In the genomic region with DNA sequence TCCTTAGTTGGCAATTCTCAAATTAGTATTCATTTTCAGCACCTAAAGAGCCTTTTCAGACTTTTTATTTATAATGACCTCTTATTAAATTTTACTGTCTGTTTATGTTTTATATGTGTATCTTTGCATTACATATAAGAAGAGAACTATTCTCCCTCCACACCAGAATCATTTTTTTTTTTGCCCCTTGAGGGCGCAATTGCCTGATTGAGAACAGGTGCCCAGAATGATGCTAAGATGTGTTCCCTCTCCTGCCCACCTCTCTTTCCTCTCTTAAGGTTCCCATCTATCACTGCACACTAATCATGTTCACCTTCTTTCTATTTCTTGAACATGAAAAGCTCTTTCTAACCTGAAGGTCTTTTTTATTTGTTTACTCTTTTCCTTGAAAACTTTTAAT, we compare ENCODE assay signal across 8 cellular contexts. TPM values are rescaled to one million over a fixed set of nuclear protein-coding genes. Genes with fewer than 3 reads are reported as not detected.
DNase-seq lines count a peak whose midpoint lies in the region; ATAC-seq, FAIRE-seq and TF ChIP-seq lines count a peak whose summit lies in the region.

No MANE protein-coding gene starts in this region.

- TF ChIP-seq CTCF in OCI-LY7 (conservative IDR thresholded peaks at IDR 0.05; ENCODE audit: low read length): peak; percentile 88
- no peak for TF ChIP-seq CTCF in left lung (IDR thresholded peaks at IDR 0.05)
- TF ChIP-seq CTCF in transverse colon (IDR thresholded peaks at IDR 0.05): no peak
- peak in 2 of 9 donors; percentile 22 to 25 for TF ChIP-seq CTCF in heart right ventricle (IDR thresholded peaks at IDR 0.05)

- H3K9me2 ChIP-seq in OCI-LY7 (ENCODE audit: insufficient read depth, low read length): no peaks in the 10 kb centered on the region

- H3K36me3 ChIP-seq in OCI-LY7 (ENCODE audit: insufficient read depth, low read length): peaks cover 50% of the 10 kb centered on the region
- no peaks in the 10 kb centered on the region for H3K36me3 ChIP-seq in left lung
- no peaks in the 10 kb centered on the region for H3K36me3 ChIP-seq in transverse colon
- H3K36me3 ChIP-seq in heart right ventricle: no peaks in the 10 kb centered on the region

- H3K27me3 ChIP-seq in left lung: no peaks in the 10 kb centered on the region
- H3K27me3 ChIP-seq in transverse colon: no peaks in the 10 kb centered on the region
- H3K27me3 ChIP-seq in heart right ventricle: no peaks in the 10 kb centered on the region

- CTCF ChIA-PET in OCI-LY7 (lab: Charles Lee; ENCODE audit: unreplicated experiment): no interaction called here

- intact Hi-C loops in OCI-LY7 (cut with micrococcal nuclease; ENCODE audit: unreplicated experiment): loop anchor here (1.0 to 10.0 kb wide), 6 partner anchors 54 to 662 kb away; no protein-coding TSS in a partner anchor
- intact Hi-C loops in left lung (cut with DNase I): no loop called here
- intact Hi-C loops in transverse colon (cut with DNase I; ENCODE audit: low total_unique reads): no loop called here
- intact Hi-C loops in heart right ventricle (cut with DNase I): loop anchor here in 2 of 10 donors (5.0 to 10.0 kb wide), 2 partner anchors 661 to 663 kb away; no protein-coding TSS in a partner anchor

- POLR2A ChIA-PET in OCI-LY7 (lab: Charles Lee): interaction anchor here (0.8 to 1.2 kb wide), 5 partner anchors 11 to 570 kb away, joined by 3 to 4 read pairs (median 3); no protein-coding TSS in a partner anchor

- WGBS in transverse colon (ENCODE audit: low coverage in 1 of 2), 2 donors: 33 to 44% methylated on average over 1 of the region's 1 CpG
- 8 to 27% methylated on average over 1 of the region's 1 CpG for WGBS in heart right ventricle, 2 donors

- H3K9me3 ChIP-seq in OCI-LY7 (ENCODE audit: low read length): peaks cover 40% of the 10 kb centered on the region; the same call in 1 of the 2 replicates
- H3K9me3 ChIP-seq in left lung: no peaks in the 10 kb centered on the region
- no peaks in the 10 kb centered on the region for H3K9me3 ChIP-seq in transverse colon
- peaks cover 0 to 1% (median 0%) of the 10 kb centered on the region in 11 donors for H3K9me3 ChIP-seq in heart right ventricle

- ATAC-seq in HG02642 (IDR thresholded peaks at IDR 0.05; ENCODE audit: poor library complexity, unreplicated experiment) (peak; percentile 46), left lung (peak; percentile 57), HG03045 (IDR thresholded peaks at IDR 0.05; ENCODE audit: unreplicated experiment) (no peak), heart right ventricle (no peak)

- peak overlapping the region; percentile 36 for H3K4me2 ChIP-seq in OCI-LY7 (ENCODE audit: low read length)

- TF ChIP-seq POLR2A in GM12891 (IDR thresholded peaks at IDR 0.05; ENCODE audit: low read depth, low read length): no peak
- TF ChIP-seq POLR2A in transverse colon (IDR thresholded peaks at IDR 0.05): no peak

- H3K4me1 ChIP-seq in OCI-LY7 (ENCODE audit: insufficient read depth, low read length, poor library complexity, severe bottlenecking) (peaks cover 31% of the 10 kb centered on the region), left lung (no peaks in the 10 kb centered on the region), transverse colon (no peaks in the 10 kb centered on the region), heart right ventricle (no peaks in the 10 kb centered on the region)

- peak; percentile 20 for FAIRE-seq in GM12891 (lab: Jason Lieb, UNC)

- no TSS peak for BruUV-seq in OCI-LY7 (replicated peaks; lab: Mats Ljungman, UMichigan)

- H3K27ac ChIP-seq in OCI-LY7 (ENCODE audit: low read depth, low read length, poor library complexity, severe bottlenecking): peak overlapping the region; percentile 66
- no peak overlapping the region for H3K27ac ChIP-seq in left lung
- no peak overlapping the region for H3K27ac ChIP-seq in transverse colon
- no peak overlapping the region for H3K27ac ChIP-seq in heart right ventricle

- in situ Hi-C loops in transverse colon (cut with MboI; ENCODE audit: low pct_ligation_motif_present in 1 of 4, low pct_unique_long_range_greater_than_20kb in 1 of 4, low sequenced_read_pairs in 3 of 4): no loop called here

- DNase-seq in GM12891 (ENCODE audit: insufficient read length, low spot score) (no peak), OCI-LY7 (ENCODE audit: low spot score) (peak; percentile 85), left lung (no peak), NCI-H1048 (lab: John Stamatoyannopoulos, UW) (no peak), transverse colon (no peak), heart right ventricle (no peak)

- no peaks in the 10 kb centered on the region for H4K20me1 ChIP-seq in OCI-LY7 (ENCODE audit: insufficient read depth, low read length)

- peak overlapping the region; percentile 79; the same call in 1 of the 2 replicates for H2AFZ ChIP-seq in OCI-LY7 (ENCODE audit: low read length)

- H3K79me2 ChIP-seq in OCI-LY7 (ENCODE audit: insufficient read depth, low read depth, low read length): no peaks in the 10 kb centered on the region

- H3K4me3 ChIP-seq in OCI-LY7 (ENCODE audit: low read depth, low read length, poor library complexity, severe bottlenecking): no peak overlapping the region
- no peak overlapping the region for H3K4me3 ChIP-seq in left lung
- H3K4me3 ChIP-seq in transverse colon: no peak overlapping the region
- no peak overlapping the region for H3K4me3 ChIP-seq in heart right ventricle

- no peak for TF ChIP-seq EP300 in transverse colon (IDR thresholded peaks at IDR 0.05; ENCODE audit: low read depth)

TF ChIP-seq in GM12891, 5 proteins besides CTCF, POLR2A, EP300 and RAD21:
- no peak for TF ChIP-seq SPI1 (IDR thresholded peaks at IDR 0.05; ENCODE audit: low read depth, low read length)
- TF ChIP-seq POU2F2 (IDR thresholded peaks at IDR 0.05; ENCODE audit: low read depth, low read length): no peak
- no peak for TF ChIP-seq POLR2AphosphoS5 (IDR thresholded peaks at IDR 0.05; ENCODE audit: low read depth, low read length)
- TF ChIP-seq TAF1 (IDR thresholded peaks at IDR 0.05; ENCODE audit: low read depth, low read length): no peak
- no peak for TF ChIP-seq PAX5 (IDR thresholded peaks at IDR 0.05; ENCODE audit: insufficient read depth, low read length, severe bottlenecking)

RNA-seq across cellular contexts. Expression of gene ADAM29, which starts 44.2 kb away (rescaled TPM):
- polyA plus RNA-seq in GM12891 (2012; ENCODE audit: low read depth, missing spikeins): 0.14 TPM
- 1.0 and 1.7 TPM in 2 replicates for total RNA-seq in OCI-LY7 (2014; rRNA removed; shearing (Covaris generic))
- 1.1 and 1.2 TPM in 2 replicates for total RNA-seq in OCI-LY7 (2022)
- total RNA-seq in left lung: not detected
- total RNA-seq in transverse colon: not detected
- not detected for total RNA-seq in heart right ventricle
- not detected for polyA plus RNA-seq in heart right ventricle

RNA-seq across cellular contexts. Expression of gene GLRA3, which starts 44.9 kb away (rescaled TPM):
- not detected for polyA plus RNA-seq in GM12891 (2012; ENCODE audit: low read depth, missing spikeins)
- 0.21 and 0.92 TPM in 2 replicates for total RNA-seq in OCI-LY7 (2014; rRNA removed; shearing (Covaris generic))
- total RNA-seq in OCI-LY7 (2022): 1.1 and 1.6 TPM in 2 replicates
- under 1 TPM in 1 of 2 donors, not detected in 1; 0.03 TPM for total RNA-seq in left lung
- not detected for total RNA-seq in transverse colon
- total RNA-seq in heart right ventricle: not detected
- not detected for polyA plus RNA-seq in heart right ventricle

Comparison
In these comparisons a context has a peak if more than half of its experiments do, and no peak if none do; other contexts are left out.
1. ATAC-seq: peak in HG02642 (single experiment) and left lung (single experiment); none in HG03045 (single experiment) and heart right ventricle (0 of 8).